Comparison of ENCODE assay signal across 14 cellular contexts in the genomic region with DNA sequence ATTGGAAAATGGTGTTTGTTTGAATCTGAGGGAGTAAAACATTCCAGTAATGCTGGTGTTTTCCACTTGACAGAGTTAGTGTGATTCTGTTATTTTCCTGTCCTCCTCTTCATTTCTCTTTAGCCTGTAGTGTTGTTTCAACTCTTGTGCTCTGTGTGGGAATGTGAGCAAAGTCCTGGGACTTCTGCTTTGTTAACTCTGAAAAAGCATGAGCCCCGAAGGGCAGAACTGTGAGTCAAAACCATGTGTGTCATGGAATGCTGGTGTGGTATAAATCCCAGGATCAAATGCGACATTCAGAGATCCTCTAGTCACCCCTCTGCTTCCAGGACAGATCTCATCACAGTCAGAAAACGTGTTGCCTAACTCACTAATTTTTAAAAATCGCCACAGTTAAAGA. TPM values are rescaled to one million over a fixed set of nuclear protein-coding genes. Genes with fewer than 3 reads are reported as not detected.
DNase-seq lines count a peak whose midpoint lies in the region; TF ChIP-seq lines count a peak whose summit lies in the region.
"Had no signal": no experiment of that assay in that cellular context is flagged by ENCODE, and none has a peak within 500 bp of the region (broad histone marks: within the 10 kb centered on the region; RNA-seq: fewer than 3 reads in every experiment).

No MANE protein-coding gene starts in this region.

- H3K4me3 ChIP-seq in spleen: no peak overlapping the region
- no peak overlapping the region for H3K4me3 ChIP-seq in WERI-Rb-1 (ENCODE audit: low read depth, low read length)
- H3K4me3 ChIP-seq: stomach had no signal

- H3K4me1 Mint-ChIP-seq in HFFc6 (ENCODE audit: low read depth) (peaks cover 25% of the 10 kb centered on the region), brain (peaks cover 19% of the 10 kb centered on the region)

- H3K9me3 ChIP-seq in spleen: peaks cover 0 to 27% (median 17%) of the 10 kb centered on the region in 8 donors
- H3K9me3 ChIP-seq in WERI-Rb-1 (ENCODE audit: severe bottlenecking): peaks cover 6% of the 10 kb centered on the region

- H3K36me3 ChIP-seq in spleen (peaks cover 0 to 10% (median under 1%) of the 10 kb centered on the region in 6 donors), WERI-Rb-1 (peaks cover 16% of the 10 kb centered on the region)
- H3K36me3 ChIP-seq: stomach had no signal

- peak overlapping the region; percentile 81 for H3K27ac Mint-ChIP-seq in HFFc6
- peak overlapping the region in 3 of 5 experiments; percentile 5 to 93 (median 93) for H3K27ac Mint-ChIP-seq in brain

- H3K4me3 Mint-ChIP-seq in HFFc6: peak overlapping the region; percentile 41
- H3K4me3 Mint-ChIP-seq in brain: peak overlapping the region in 2 of 5 experiments; percentile 17 to 38

- 61 to 81% (median 67%) methylated on average over 4 of the region's 4 CpGs for WGBS in spleen, 5 donors

- peaks cover 2% of the 10 kb centered on the region for H3K27me3 Mint-ChIP-seq in HFFc6 (ENCODE audit: insufficient read depth)
- no peaks in the 10 kb centered on the region for H3K27me3 Mint-ChIP-seq in brain

- H3K27ac ChIP-seq in spleen (peak overlapping the region; percentile 29 to 92 (median 60)), WERI-Rb-1 (no peak overlapping the region)
- H3K27ac ChIP-seq: stomach had no signal

- DNase-seq in HFFc6: peak; percentile 83
- peak; percentile 74 for DNase-seq in hepatic stellate cell (ENCODE audit: low spot score)
- no peak for DNase-seq in spleen
- DNase-seq in NCI-H2196 (lab: John Stamatoyannopoulos, UW; ENCODE audit: unreplicated experiment): no peak
- no peak for DNase-seq in NCI-H1417 treated with DMSO at 0.1 percent for 48 hours (lab: John Stamatoyannopoulos, UW)
- DNase-seq in WERI-Rb-1: no peak
- DNase-seq: aorta; Kasumi-1; left cardiac atrium; NCI-H2171 treated with DMSO at 0.1 percent for 48 hours; PC-3; stimulated activated CD4-positive, alpha-beta T cell treated with anti-CD3 and anti-CD28 coated beads, Interleukin-4, amount 100 ng/mL, for 1 hour; stomach had no signal

- TF ChIP-seq CTCF in HFFc6 (IDR thresholded peaks at IDR 0.05) (no peak), brain (conservative IDR thresholded peaks at IDR 0.05) (no peak), spleen (IDR thresholded peaks at IDR 0.05 in 8 of 11, conservative IDR thresholded peaks at IDR 0.05 in 3 of 11) (no peak), WERI-Rb-1 (IDR thresholded peaks at IDR 0.05; ENCODE audit: low read depth, low read length) (no peak)

- H3K27me3 ChIP-seq in spleen (replicated peaks in 1 of 7) (no peaks in the 10 kb centered on the region), WERI-Rb-1 (ENCODE audit: insufficient read depth, low read depth, severe bottlenecking) (no peaks in the 10 kb centered on the region)
- H3K27me3 ChIP-seq: stomach had no signal

- H3K9me3 Mint-ChIP-seq in HFFc6: peaks cover 15% of the 10 kb centered on the region
- peaks cover 27 to 48% (median 40%) of the 10 kb centered on the region in 5 experiments for H3K9me3 Mint-ChIP-seq in brain

- peaks cover 11 to 56% (median 45%) of the 10 kb centered on the region in 6 donors for H3K4me1 ChIP-seq in spleen

- H3K36me3 Mint-ChIP-seq in HFFc6 (ENCODE audit: low read depth) (peaks cover 41% of the 10 kb centered on the region), brain (peaks cover 79% of the 10 kb centered on the region)

- no peak for TF ChIP-seq POLR2A in spleen (IDR thresholded peaks at IDR 0.05)

- intact Hi-C loops in spleen (cut with DNase I; ENCODE audit: low total_unique reads): no loop called here

RNA-seq across cellular contexts. Expression of a gene that starts 8.9 kb away (rescaled TPM):
- 10 to 100 TPM; 47.0 to 73.5 (median 65.5) TPM for total RNA-seq in HFFc6 (2021; fragmentation: NEBNext Ultra II Directional; extraction: Animal tissue kit (Norgen Biotek cat#: 25700))
- 3.7 TPM for polyA plus RNA-seq in brain (ENCODE audit: insufficient read depth, low read depth, low replicate concordance)
- 100 to 1,000 TPM in 4 of 7 donors, 10 to 100 TPM in 3; 57.3 to 128 (median 111) TPM for total RNA-seq in spleen
- 1 to 10 TPM; 4.7 to 9.0 (median 7.0) TPM for polyA plus RNA-seq in spleen

Comparison
In these comparisons a context has a peak if more than half of its experiments do, and no peak if none do; other contexts are left out.
1. DNase-seq: peak in HFFc6 (single experiment) and hepatic stellate cell (single experiment); none in spleen (single experiment), NCI-H2196 (single experiment), NCI-H1417 treated with DMSO at 0.1 percent for 48 hours (single experiment) and WERI-Rb-1 (single experiment).